ENCODE assay signal across 10 cellular contexts in genomic region chr13:98300956-98301641, GRCh38.
A peak's percentile ranks its signal among the peaks of the same experiment; 100 is the strongest.
DNase-seq lines count a peak whose midpoint lies in the region; ATAC-seq, FAIRE-seq and TF ChIP-seq lines count a peak whose summit lies in the region.
"Had no signal": no experiment of that assay in that cellular context is flagged by ENCODE, and none has a peak within 500 bp of the region (broad histone marks: within the 10 kb centered on the region; RNA-seq: fewer than 3 reads in every experiment).

No MANE protein-coding gene starts in this region.

- peak overlapping the region; percentile 14 for H3K27ac Mint-ChIP-seq in astrocyte (ENCODE audit: unreplicated experiment)

- H3K4me3 Mint-ChIP-seq in astrocyte (ENCODE audit: unreplicated experiment), result no peak overlapping the region

- H3K4me2 ChIP-seq in astrocyte (ENCODE audit: low read length), result peak overlapping the region; percentile 79

- FAIRE-seq in astrocyte (lab: Jason Lieb, UNC), result no peak

- DNase-seq in HT1080 (ENCODE audit: low read depth), result peak; percentile 16
- peak; percentile 86 for DNase-seq in astrocyte (ENCODE audit: low read depth)
- DNase-seq in kidney tubule cell (ENCODE audit: low spot score), result peak; percentile 66
- no peak for DNase-seq in midbrain (lab: John Stamatoyannopoulos, UW)
- no peak for DNase-seq in RWPE1 (ENCODE audit: low spot score)
- DNase-seq in Peyer's patch, result no peak
- DNase-seq: central memory CD4-positive, alpha-beta T cell; stimulated activated naive CD8-positive, alpha-beta T cell treated with anti-CD3 and anti-CD28 coated beads, Interleukin-15, Interleukin-2, amounts not matched to agents 100 U/mL and 50 U/mL, for 24 hours had no signal

- H3K4me1 ChIP-seq in astrocyte (ENCODE audit: insufficient read depth, low read length) (peaks cover 23% of the 10 kb centered on the region), stomach smooth muscle (ENCODE audit: control insufficient read depth, insufficient read depth, low read length) (peaks cover 35% of the 10 kb centered on the region), Peyer's patch (peaks cover 0 to 23% (median 0%) of the 10 kb centered on the region in 4 donors)

- CTCF ChIA-PET in RWPE1 (lab: Yijun Ruan, JAX), result interaction anchor here (0.7 kb wide), 1 partner anchor 19 kb away, joined by 3 read pairs; no protein-coding TSS in a partner anchor

- H3K27ac ChIP-seq in astrocyte (ENCODE audit: low read depth, low read length) (peak overlapping the region; percentile 52), stomach smooth muscle (ENCODE audit: low read length) (peak overlapping the region; percentile 76), RWPE1 (no peak overlapping the region), Peyer's patch (peak overlapping the region in 2 of 4 donors; percentile 27 to 62)

- H3K36me3 Mint-ChIP-seq in astrocyte (ENCODE audit: low read depth, unreplicated experiment), result peaks cover 6% of the 10 kb centered on the region

- H3K27me3 Mint-ChIP-seq in astrocyte (ENCODE audit: low read depth, unreplicated experiment), result no peaks in the 10 kb centered on the region

- H3K9me3 Mint-ChIP-seq in astrocyte (ENCODE audit: unreplicated experiment), result peaks cover 2% of the 10 kb centered on the region

- H3K36me3 ChIP-seq in astrocyte (ENCODE audit: insufficient read depth, low read length), result no peaks in the 10 kb centered on the region
- no peaks in the 10 kb centered on the region for H3K36me3 ChIP-seq in stomach smooth muscle (ENCODE audit: control insufficient read depth in 2 of 2, insufficient read depth in 2 of 2, low read length in 2 of 2)
- no peaks in the 10 kb centered on the region for H3K36me3 ChIP-seq in Peyer's patch

- no peak overlapping the region for H2AFZ ChIP-seq in astrocyte (ENCODE audit: low read depth, low read length)

- no peak for TF ChIP-seq POLR2A in Peyer's patch (IDR thresholded peaks at IDR 0.05)

- H3K27me3 ChIP-seq in astrocyte (ENCODE audit: insufficient read depth, low read length) (no peaks in the 10 kb centered on the region), stomach smooth muscle (ENCODE audit: control insufficient read depth in 1 of 2, insufficient read depth in 2 of 2, low read length in 2 of 2) (no peaks in the 10 kb centered on the region), Peyer's patch (no peaks in the 10 kb centered on the region)

- H3K4me1 Mint-ChIP-seq in astrocyte (ENCODE audit: low read depth, unreplicated experiment), result peaks cover 28% of the 10 kb centered on the region

- peaks cover 47% of the 10 kb centered on the region for H4K20me1 ChIP-seq in astrocyte (ENCODE audit: insufficient read depth, low read length)

- TF ChIP-seq CTCF in astrocyte (IDR thresholded peaks at IDR 0.05; ENCODE audit: insufficient read depth, low read depth, low read length), result no peak
- no peak for TF ChIP-seq CTCF in RWPE1 (conservative IDR thresholded peaks at IDR 0.05; ENCODE audit: low read depth)
- TF ChIP-seq CTCF in Peyer's patch (IDR thresholded peaks at IDR 0.05), result no peak

- H3K9me3 ChIP-seq in astrocyte (ENCODE audit: insufficient read depth, low read depth, low read length), result no peaks in the 10 kb centered on the region
- H3K9me3 ChIP-seq in stomach smooth muscle (ENCODE audit: control insufficient read depth in 2 of 2, low read length in 2 of 2), result no peaks in the 10 kb centered on the region
- H3K9me3 ChIP-seq in Peyer's patch, result no peaks in the 10 kb centered on the region

- H3K4me3 ChIP-seq in astrocyte (ENCODE audit: insufficient read depth, low read depth, low read length) (peak overlapping the region; percentile 26), stomach smooth muscle (ENCODE audit: low read length in 2 of 2) (peak overlapping the region; percentile 21 to 64), Peyer's patch (no peak overlapping the region)

- H3K79me2 ChIP-seq in astrocyte (ENCODE audit: insufficient read depth, low read length), result peaks cover 73% of the 10 kb centered on the region

- H3K9ac ChIP-seq in astrocyte (ENCODE audit: low read length), result peak overlapping the region; percentile 58
- H3K9ac ChIP-seq in stomach smooth muscle (ENCODE audit: low read length in 2 of 2), result peak overlapping the region in 1 of 2 donors; percentile 1

- POLR2A ChIA-PET in RWPE1 (lab: Yijun Ruan, JAX; ENCODE audit: low non-redundant PET), result no interaction called here

- ATAC-seq in HG03097 (IDR thresholded peaks at IDR 0.05; ENCODE audit: low FRiP score, unreplicated experiment), result no peak
- ATAC-seq: stimulated activated naive CD8-positive, alpha-beta T cell treated with anti-CD3 and anti-CD28 coated beads, Interleukin-15, Interleukin-2, amounts not matched to agents 100 U/mL and 50 U/mL, for 24 hours had no signal

Comparison
In these comparisons a context has a peak if more than half of its experiments do, and no peak if none do; other contexts are left out.
1. DNase-seq: peak in HT1080 (single experiment), astrocyte (single experiment) and kidney tubule cell (single experiment); none in midbrain (single experiment), RWPE1 (single experiment) and Peyer's patch (0 of 3).
2. H3K4me3 ChIP-seq: peak in astrocyte (single experiment) and stomach smooth muscle (2 of 2); none in Peyer's patch (0 of 4).